In the genomic region with DNA sequence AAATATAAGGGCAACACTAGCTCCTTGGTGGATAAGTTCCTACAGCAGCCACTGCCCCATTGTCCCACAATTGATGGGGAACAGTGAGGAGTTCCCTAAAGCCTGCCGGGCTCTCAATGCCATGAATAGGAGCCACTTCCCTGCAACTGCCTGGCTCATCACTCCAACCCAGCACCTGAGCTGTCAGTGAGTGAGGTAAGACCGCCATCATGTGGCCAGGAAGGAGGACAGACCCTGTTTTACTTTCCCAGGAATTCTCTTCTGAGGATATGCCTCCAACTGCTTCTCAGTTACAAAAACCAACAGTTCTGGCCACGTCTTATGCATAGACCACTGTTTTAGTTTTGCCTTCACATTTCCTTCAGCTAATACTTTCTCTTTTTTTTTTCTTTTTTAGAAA, we compare ENCODE assay signal across 9 cellular contexts. TPM values are rescaled to one million over a fixed set of nuclear protein-coding genes. Genes with fewer than 3 reads are reported as not detected.
DNase-seq lines count a peak whose midpoint lies in the region; ATAC-seq, FAIRE-seq and TF ChIP-seq lines count a peak whose summit lies in the region.
"Had no signal": no experiment of that assay in that cellular context is flagged by ENCODE, and none has a peak within 500 bp of the region (broad histone marks: within the 10 kb centered on the region; RNA-seq: fewer than 3 reads in every experiment).

No MANE protein-coding gene starts in this region.

- H4K8ac ChIP-seq in H1 (ENCODE audit: extremely low read depth, insufficient read depth, low read length), result no peak overlapping the region

- H3K36me3 Mint-ChIP-seq in GM23338 (ENCODE audit: low read depth), result no peaks in the 10 kb centered on the region

- POLR2A ChIA-PET in H1 (lab: Charles Lee; ENCODE audit: partially characterized antibody), result no interaction called here

- H3K79me2 ChIP-seq in GM23338 (replicated peaks; ENCODE audit: insufficient read depth) (no peaks in the 10 kb centered on the region), H1 (ENCODE audit: control insufficient read depth in 1 of 2, insufficient read depth in 2 of 2, low read length in 2 of 2) (no peaks in the 10 kb centered on the region)

- H3K4me1 Mint-ChIP-seq in GM23338, result peaks cover 13% of the 10 kb centered on the region; the same call in 2 of the 3 replicates

- H2BK12ac ChIP-seq in H1 (ENCODE audit: low read depth, low read length), result no peak overlapping the region

- H3K27ac ChIP-seq in GM23338 (ENCODE audit: low read depth) (no peak overlapping the region), H1 (ENCODE audit: low read depth, low read length) (no peak overlapping the region), prostate gland (no peak overlapping the region)

- ATAC-seq in GM23338 (peak; percentile 98), HG03108 (IDR thresholded peaks at IDR 0.05; ENCODE audit: unreplicated experiment) (no peak), HG02610 (IDR thresholded peaks at IDR 0.05; ENCODE audit: unreplicated experiment) (no peak)

- H3K4me1 ChIP-seq in GM23338 (ENCODE audit: insufficient read depth) (peaks cover 5% of the 10 kb centered on the region), H1 (replicated peaks in 1 of 4; ENCODE audit: control insufficient read depth in 3 of 4, insufficient read depth in 4 of 4, low read length in 3 of 4) (peaks cover 0 to 3% (median under 1%) of the 10 kb centered on the region in 4 experiments; a peak in 4 of 7 replicates), prostate gland (replicated peaks) (no peaks in the 10 kb centered on the region)

- H3K9me3 ChIP-seq in H1 (ENCODE audit: insufficient read depth in 2 of 2, low read depth in 1 of 2, low read length in 1 of 2) (no peaks in the 10 kb centered on the region), prostate gland (no peaks in the 10 kb centered on the region)

- H2BK5ac ChIP-seq in H1 (ENCODE audit: low read depth, low read length), result no peak overlapping the region

- CTCF ChIA-PET in H1 (lab: Charles Lee; ENCODE audit: partially characterized antibody), result interaction anchor here (0.7 to 2.3 kb wide), 13 partner anchors 9 to 873 kb away, joined by 3 to 15 read pairs (median 4); no protein-coding TSS in a partner anchor

- TF ChIP-seq POLR2A in H1 (IDR thresholded peaks at IDR 0.05; ENCODE audit: control extremely low read depth in 1 of 2, low read depth in 2 of 2, low read length in 2 of 2) (no peak), prostate gland (IDR thresholded peaks at IDR 0.05) (no peak)

- no peaks in the 10 kb centered on the region for H3K79me1 ChIP-seq in H1 (ENCODE audit: low read depth, low read length)

- H3K4me3 ChIP-seq in GM23338 (no peak overlapping the region), H1 (ENCODE audit: extremely low read depth in 1 of 4, insufficient read depth in 2 of 4, low read depth in 3 of 4, low read length in 4 of 4) (no peak overlapping the region), prostate gland (no peak overlapping the region)

- H2BK120ac ChIP-seq in H1 (replicated peaks; ENCODE audit: low read depth, low read length), result no peak overlapping the region

- DNase-seq in Ammon's horn (ENCODE audit: low spot score) (peak; percentile 43), GM23338 (ENCODE audit: low spot score) (peak; percentile 64), NCI-H460 (ENCODE audit: extremely low read depth, low read depth) (peak; percentile 42), H1 (ENCODE audit: low read depth in 1 of 2, low spot score in 2 of 2) (peak; percentile 7 to 45), prostate gland (ENCODE audit: low spot score) (peak; percentile 6)
- DNase-seq in activated CD4-positive, alpha-beta T cell treated with anti-CD3 and anti-CD28 coated beads for 48 hours, result no peak

- H4K20me1 ChIP-seq in GM23338 (replicated peaks; ENCODE audit: insufficient read depth) (no peaks in the 10 kb centered on the region), H1 (replicated peaks in 1 of 2; ENCODE audit: control insufficient read depth in 1 of 2, insufficient read depth in 2 of 2, low read length in 2 of 2) (no peaks in the 10 kb centered on the region)

- no peak overlapping the region for H2BK15ac ChIP-seq in H1 (ENCODE audit: low read length)

- H4K5ac ChIP-seq in H1 (ENCODE audit: insufficient read length, low read depth, low read length), result no peak overlapping the region

- no peaks in the 10 kb centered on the region for H3K27me3 ChIP-seq in GM23338 (ENCODE audit: insufficient read depth)
- no peaks in the 10 kb centered on the region for H3K27me3 ChIP-seq in H1 (replicated peaks in 1 of 4; ENCODE audit: control insufficient read depth in 3 of 4, extremely low read depth in 1 of 4, insufficient read depth in 3 of 4, low read length in 3 of 4)
- no peaks in the 10 kb centered on the region for H3K27me3 ChIP-seq in prostate gland (replicated peaks; ENCODE audit: insufficient read depth)

- no peak overlapping the region for H4K91ac ChIP-seq in H1 (replicated peaks; ENCODE audit: insufficient read length, low read length)

- H3K14ac ChIP-seq in H1 (ENCODE audit: insufficient read length), result no peak overlapping the region

- no peak overlapping the region for H2AK5ac ChIP-seq in H1 (ENCODE audit: low read depth, low read length)

- no peak overlapping the region for H3K18ac ChIP-seq in H1 (ENCODE audit: extremely low read depth, low read length)

- H3K4me2 ChIP-seq in GM23338 (no peak overlapping the region), H1 (ENCODE audit: insufficient read depth in 1 of 2, low read depth in 2 of 2, low read length in 2 of 2) (no peak overlapping the region)

- H2BK20ac ChIP-seq in H1 (ENCODE audit: low read length), result no peak overlapping the region

- peak; percentile 90 to 93 for TF ChIP-seq RAD21 in H1 (IDR thresholded peaks at IDR 0.05 in 1 of 2, conservative IDR thresholded peaks at IDR 0.05 in 1 of 2; ENCODE audit: low read depth in 2 of 2, low read length in 2 of 2)

- 28% methylated on average over 3 of the region's 3 CpGs; no CpG with 5 or more reads in 1 of the 2 experiments for WGBS in H1 (ENCODE audit: extremely low coverage in 1 of 2, insufficient coverage in 1 of 2, insufficient read length in 1 of 2, insufficient replicate concordance in 2 of 2, low coverage in 1 of 2, low lambda C conversion rate in 2 of 2, missing lambda C conversion rate in 1 of 2), 2 experiments
- 30% methylated on average over 2 of the region's 3 CpGs for WGBS in prostate gland

- no peaks in the 10 kb centered on the region for H3K23me2 ChIP-seq in H1 (ENCODE audit: low read depth, low read length)

- H3K36me3 ChIP-seq in GM23338 (ENCODE audit: insufficient read depth), result no peaks in the 10 kb centered on the region
- H3K36me3 ChIP-seq in H1 (ENCODE audit: control insufficient read depth in 2 of 4, insufficient read depth in 4 of 4, low read length in 3 of 4), result no peaks in the 10 kb centered on the region
- no peaks in the 10 kb centered on the region for H3K36me3 ChIP-seq in prostate gland

- H3K27ac Mint-ChIP-seq in GM23338, result no peak overlapping the region
- H3K27ac Mint-ChIP-seq: dendritic cell treated with granulocyte-macrophage colony-stimulating factor and Interleukin-4, amounts not matched to agents 40 ng/mL and 50 ng/mL, for 4 days had no signal

- FAIRE-seq in H1 (lab: Jason Lieb, UNC), result peak; percentile 65

- H3K27me3 Mint-ChIP-seq in GM23338 (ENCODE audit: insufficient read depth, low read depth, poor library complexity), result no peaks in the 10 kb centered on the region
- H3K27me3 Mint-ChIP-seq: dendritic cell treated with granulocyte-macrophage colony-stimulating factor and Interleukin-4, amounts not matched to agents 40 ng/mL and 50 ng/mL, for 4 days had no signal

- no peak overlapping the region for H3K4ac ChIP-seq in H1 (replicated peaks; ENCODE audit: insufficient read length, low read depth, low read length)

- peak; percentile 60 to 89 for TF ChIP-seq CTCF in GM23338 (conservative IDR thresholded peaks at IDR 0.05; ENCODE audit: low read depth in 2 of 2)
- peak; percentile 63 to 74 (median 72) for TF ChIP-seq CTCF in H1 (IDR thresholded peaks at IDR 0.05; ENCODE audit: control extremely low read depth in 1 of 3, insufficient read depth in 1 of 3, low read depth in 1 of 3, low read length in 3 of 3)
- TF ChIP-seq CTCF in prostate gland (IDR thresholded peaks at IDR 0.05), result peak in 2 of 4 experiments; percentile 25 to 46

- no peak for TF ChIP-seq EP300 in H1 (IDR thresholded peaks at IDR 0.05; ENCODE audit: borderline replicate concordance in 1 of 2, low read depth in 2 of 2, low read length in 2 of 2)

- H3F3A ChIP-seq in GM23338 (replicated peaks; ENCODE audit: low read depth), result no peaks in the 10 kb centered on the region

- H3K4me3 Mint-ChIP-seq in GM23338, result no peak overlapping the region
- H3K4me3 Mint-ChIP-seq: dendritic cell treated with granulocyte-macrophage colony-stimulating factor and Interleukin-4, amounts not matched to agents 40 ng/mL and 50 ng/mL, for 4 days had no signal

- no peaks in the 10 kb centered on the region for H3K9me3 Mint-ChIP-seq in GM23338
- H3K9me3 Mint-ChIP-seq: dendritic cell treated with granulocyte-macrophage colony-stimulating factor and Interleukin-4, amounts not matched to agents 40 ng/mL and 50 ng/mL, for 4 days had no signal

- intact Hi-C loops in prostate gland (cut with DNase I), result no loop called here

- H3K9ac ChIP-seq in H1 (replicated peaks in 1 of 4; ENCODE audit: extremely low read depth in 1 of 4, low read depth in 3 of 4, low read length in 3 of 4), result no peak overlapping the region

- no peak overlapping the region for H3K56ac ChIP-seq in H1 (replicated peaks; ENCODE audit: insufficient read length, low read depth, low read length)

- H3K23ac ChIP-seq in H1 (ENCODE audit: insufficient read length), result no peak overlapping the region

- H2AFZ ChIP-seq in GM23338, result no peak overlapping the region
- H2AFZ ChIP-seq in H1 (ENCODE audit: low read length), result no peak overlapping the region

- no peaks in the 10 kb centered on the region for H3K9me2 ChIP-seq in GM23338 (ENCODE audit: insufficient read depth)

TF ChIP-seq in GM23338, 12 proteins besides CTCF, POLR2A, EP300 and RAD21 (continues in another document):
- TF ChIP-seq JUNB (IDR thresholded peaks at IDR 0.05; ENCODE audit: unreplicated experiment), result no peak

TF ChIP-seq in H1, 55 proteins besides CTCF, POLR2A, EP300 and RAD21 (continues in another document):
- no peak for TF ChIP-seq SP2 (IDR thresholded peaks at IDR 0.05; ENCODE audit: low read length)

RNA-seq across cellular contexts. Expression of a gene that starts 45.5 kb away (rescaled TPM):
- total RNA-seq in GM23338 (2014; rRNA removed; shearing (Covaris generic)), result 12.5 and 16.9 TPM in 2 replicates
- polyA plus RNA-seq in GM23338 (2016; fragmentation: Nextera tagmentation; extraction: Ambion mirVana) (14.3 and 16.5 TPM in 2 replicates), H1 (2011; rRNA removed) (7.2 and 7.6 TPM in 2 replicates)
- 78.0 and 85.8 TPM in 2 replicates for total RNA-seq in NCI-H460 (2014; rRNA removed; shearing (Covaris generic))
- 97.2 and 115 TPM in 2 replicates for polyA plus RNA-seq in NCI-H460 (2014; cell fraction: nucleus; rRNA removed)
- 10.4 TPM in 2 replicates for total RNA-seq in H1 (2021; fragmentation: NEBNext Ultra II Directional; extraction: Animal tissue kit (Norgen Biotek cat#: 25700))
- 9.2 TPM for polyA plus RNA-seq in H1 (2011; cell fraction: cytosol; rRNA removed)
- 8.8 TPM for polyA plus RNA-seq in H1 (2011; cell fraction: nucleus; rRNA removed)
- polyA plus RNA-seq in H1 (2012, experiment 1 of 2), result 5.5 to 9.0 TPM (median 7.6 TPM) in 4 replicates
- polyA plus RNA-seq in H1 (2012, experiment 2 of 2), result 4.6 TPM
- polyA plus RNA-seq in H1 (2013, experiment 1 of 2), result 17.7 TPM
- polyA plus RNA-seq in H1 (2013, experiment 2 of 2), result 18.2 TPM
- polyA minus RNA-seq in H1 (2011; rRNA and poly(A)+ RNA removed), result 6.6 and 7.7 TPM in 2 replicates
- polyA minus RNA-seq in H1 (2011; cell fraction: cytosol; rRNA and poly(A)+ RNA removed), result 4.9 TPM
- polyA minus RNA-seq in H1 (2011; cell fraction: nucleus; rRNA and poly(A)+ RNA removed), result 2.3 TPM
- 10 to 100 TPM in 1 of 2 donors, 1 to 10 TPM in 1; 8.6 to 21.6 TPM for total RNA-seq in prostate gland
